Comparison of ENCODE assay signal across 27 cellular contexts in genomic region chr3:168021737-168022450, GRCh38.
"Had no signal": no experiment of that assay in that cellular context is flagged by ENCODE, and none has a peak within 500 bp of the region (broad histone marks: within the 10 kb centered on the region; RNA-seq: fewer than 3 reads in every experiment).

No MANE protein-coding gene starts in this region.

- H3K9me3 Mint-ChIP-seq: activated CD4-positive, alpha-beta memory T cell treated with anti-CD3 and anti-CD28 coated beads, Interleukin-2, amount 10 ng/mL, durations not matched to agents 7 days and 5 days; activated naive CD8-positive, alpha-beta T cell treated with anti-CD3 and anti-CD28 coated beads, Interleukin-2, amount 10 ng/mL, durations not matched to agents 7 days and 5 days; activated T-helper 2 cell treated with anti-CD3 and anti-CD28 coated beads, Interferon-gamma antibody, Interleukin-2, Interleukin-4, amounts not matched to agents 10 μg/mL and 5 μg/mL and 100 μg/mL, durations not matched to agents 14 hours and 24 hours and 36 hours had no signal

- H3K27me3 Mint-ChIP-seq: activated CD4-positive, alpha-beta memory T cell treated with anti-CD3 and anti-CD28 coated beads, Interleukin-2, amount 10 ng/mL, durations not matched to agents 7 days and 5 days; activated naive CD8-positive, alpha-beta T cell treated with anti-CD3 and anti-CD28 coated beads, Interleukin-2, amount 10 ng/mL, durations not matched to agents 7 days and 5 days had no signal

- ATAC-seq: activated CD4-positive, alpha-beta T cell treated with anti-CD3 and anti-CD28 coated beads for 36 hours; Panc1; Right ventricle myocardium inferior had no signal

- H3K9me3 ChIP-seq: adrenal gland had no signal

- H3K4me1 ChIP-seq: adrenal gland had no signal

- H3K27ac ChIP-seq: adrenal gland, SK-N-MC, VCaP had no signal

- DNase-seq: activated CD4-positive, alpha-beta memory T cell treated with anti-CD3 and anti-CD28 coated beads, Interleukin-2, amount 10 ng/mL, durations not matched to agents 7 days and 5 days; activated CD4-positive, alpha-beta T cell treated with anti-CD3 and anti-CD28 coated beads for 36 hours; activated CD4-positive, alpha-beta T cell treated with anti-CD3 and anti-CD28 coated beads, Interleukin-2, amount 50 U/mL, for 1 hour; activated CD4-positive, CD25-positive, alpha-beta regulatory T cell; activated naive CD4-positive, alpha-beta T cell treated with anti-CD3 and anti-CD28 coated beads, Interleukin-2, amount 50 U/mL, for 16 hours; activated naive CD8-positive, alpha-beta T cell treated with anti-CD3 and anti-CD28 coated beads, Interleukin-2, amount 10 ng/mL, durations not matched to agents 7 days and 5 days; activated T-cell treated with anti-CD3 and anti-CD28 coated beads for 4 hours; activated T-cell treated with anti-CD3 and anti-CD28 coated beads, Interleukin-2, amount 50 U/mL, for 48 hours; adrenal gland; anterior cingulate cortex; Karpas-422; MV-4-11; NCI-H1092 treated with DMSO at 0.1 percent for 48 hours; NCI-H1417 treated with DMSO at 0.1 percent for 48 hours; NCI-H1694 treated with DMSO at 0.1 percent for 48 hours; NCI-H2029 treated with DMSO at 0.1 percent for 48 hours; NCI-H345; NCI-H510A; NK-92 treated with Interleukin-12 subunit alpha and Interleukin-12 subunit beta, amount 100 ng/mL, for 24 hours; OCI-M1; RPMI8226; T-helper 1 cell had no signal

- H3K4me3 ChIP-seq: adrenal gland, SK-N-MC had no signal

- H3K27ac Mint-ChIP-seq: activated CD4-positive, alpha-beta memory T cell treated with anti-CD3 and anti-CD28 coated beads, Interleukin-2, amount 10 ng/mL, durations not matched to agents 7 days and 5 days; activated CD4-positive, alpha-beta T cell treated with anti-CD3 and anti-CD28 coated beads for 36 hours; activated naive CD8-positive, alpha-beta T cell treated with anti-CD3 and anti-CD28 coated beads, Interleukin-2, amount 10 ng/mL, durations not matched to agents 7 days and 5 days had no signal

- H3K4me3 Mint-ChIP-seq: activated CD4-positive, alpha-beta memory T cell treated with anti-CD3 and anti-CD28 coated beads, Interleukin-2, amount 10 ng/mL, durations not matched to agents 7 days and 5 days; activated CD4-positive, alpha-beta T cell treated with anti-CD3 and anti-CD28 coated beads for 36 hours; activated naive CD8-positive, alpha-beta T cell treated with anti-CD3 and anti-CD28 coated beads, Interleukin-2, amount 10 ng/mL, durations not matched to agents 7 days and 5 days had no signal
